In the genomic region with DNA sequence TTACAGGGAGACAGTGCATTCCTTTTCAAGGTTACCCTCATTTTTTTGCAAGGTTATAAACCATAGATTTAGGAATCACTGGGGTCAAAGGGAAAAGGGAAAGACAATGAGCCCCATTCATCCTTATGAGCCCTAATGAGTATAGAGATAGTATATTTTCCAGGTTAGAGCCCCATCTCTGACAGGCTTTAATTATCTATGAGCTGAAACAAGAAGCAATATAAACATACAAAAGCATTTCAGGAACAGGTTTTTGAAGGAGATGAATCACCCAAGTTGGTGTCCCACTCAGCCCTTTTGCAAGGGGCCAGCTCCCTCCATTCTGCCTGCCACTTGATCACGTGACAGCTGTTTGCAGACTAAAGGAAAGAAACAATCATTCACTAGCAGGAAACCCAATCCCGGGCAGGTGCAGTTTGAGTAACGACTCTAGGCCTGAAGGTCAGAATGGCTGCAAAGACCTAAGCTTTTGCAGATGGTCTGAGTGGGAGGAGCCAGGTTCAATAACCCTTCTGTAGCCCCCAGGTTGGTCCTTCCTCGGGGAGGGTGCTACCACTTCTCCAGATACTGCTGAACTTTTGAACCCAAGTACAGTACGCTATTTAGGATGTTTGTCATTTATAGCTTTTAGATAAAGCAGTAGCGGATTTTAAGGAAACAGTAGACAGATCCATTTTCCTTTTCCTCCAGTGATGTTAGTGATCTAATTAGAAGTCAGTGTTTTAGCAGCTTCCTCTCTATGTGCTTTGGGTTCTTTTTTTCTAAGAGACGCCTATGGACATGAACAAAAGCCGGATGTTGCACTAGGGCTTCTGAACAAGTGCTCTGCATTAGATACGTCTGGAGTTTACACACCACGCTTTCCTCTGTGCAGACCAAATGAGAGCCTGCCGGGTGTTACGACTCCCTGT, we compare ENCODE assay signal across 9 cellular contexts.
DNase-seq lines count a peak whose midpoint lies in the region; TF ChIP-seq lines count a peak whose summit lies in the region.
"Had no signal": no experiment of that assay in that cellular context is flagged by ENCODE, and none has a peak within 500 bp of the region (broad histone marks: within the 10 kb centered on the region; RNA-seq: fewer than 3 reads in every experiment).

No MANE protein-coding gene starts in this region.

- peak overlapping the region; percentile 55 to 78 (median 73) for H3K4me2 ChIP-seq in BLaER1 treated with 17β-estradiol and CSF1 and Interleukin-3, amounts not matched to agents 10 nM and 100 nM

- H3K9me3 Mint-ChIP-seq in endothelial cell (ENCODE audit: unreplicated experiment) (no peaks in the 10 kb centered on the region), type B pancreatic cell (peaks cover 6% of the 10 kb centered on the region)
- H3K9me3 Mint-ChIP-seq: activated B cell treated with CpG ODN at 0.5 μM for 24 hours had no signal

- H4K20me1 ChIP-seq in BLaER1 treated with 17β-estradiol and CSF1 and Interleukin-3, amounts not matched to agents 10 nM and 100 nM = no peaks in the 10 kb centered on the region

- peak; percentile 43 to 60 for DNase-seq in HAP-1 (ENCODE audit: low spot score in 2 of 2)
- peak; percentile 53 for DNase-seq in NCI-H2171 (lab: John Stamatoyannopoulos, UW)
- peak; percentile 26 for DNase-seq in endothelial cell (ENCODE audit: low spot score)
- no peak for DNase-seq in type B pancreatic cell (ENCODE audit: extremely low spot score, unreplicated experiment)
- DNase-seq in CD1c-positive myeloid dendritic cell (ENCODE audit: extremely low spot score) = no peak
- DNase-seq in activated gamma-delta T cell (lab: John Stamatoyannopoulos, UW) = no peak
- DNase-seq in foreskin fibroblast = no peak
- DNase-seq: activated B cell treated with CpG ODN at 0.5 μM for 24 hours had no signal

- peaks cover 14% of the 10 kb centered on the region for H3K36me3 Mint-ChIP-seq in endothelial cell (ENCODE audit: low read depth, unreplicated experiment)
- peaks cover 22% of the 10 kb centered on the region for H3K36me3 Mint-ChIP-seq in type B pancreatic cell

- TF ChIP-seq CTCF in endothelial cell (IDR thresholded peaks at IDR 0.05; ENCODE audit: unreplicated experiment) (no peak), type B pancreatic cell (conservative IDR thresholded peaks at IDR 0.05) (no peak), foreskin fibroblast (IDR thresholded peaks at IDR 0.05; ENCODE audit: low read depth, low read length) (no peak)

- H3K4me3 ChIP-seq in BLaER1 treated with 17β-estradiol and CSF1 and Interleukin-3, amounts not matched to agents 10 nM and 100 nM = 0 out of 20 replicates have a peak overlapping the region, but pooled peaks of 1 of the 10 experiments have one; percentile 3
- H3K4me3 ChIP-seq in HAP-1 (no peak overlapping the region), foreskin fibroblast (ENCODE audit: low read depth in 1 of 2, low read length in 2 of 2) (no peak overlapping the region)

- peaks cover 77% of the 10 kb centered on the region for H3K4me1 Mint-ChIP-seq in endothelial cell (ENCODE audit: unreplicated experiment)
- H3K4me1 Mint-ChIP-seq in type B pancreatic cell (ENCODE audit: unreplicated experiment) = peaks cover 65% of the 10 kb centered on the region

- peaks cover 22 to 45% (median 31%) of the 10 kb centered on the region in 10 experiments for H3K4me1 ChIP-seq in BLaER1 treated with 17β-estradiol and CSF1 and Interleukin-3, amounts not matched to agents 10 nM and 100 nM
- peaks cover 45% of the 10 kb centered on the region for H3K4me1 ChIP-seq in HAP-1

- H3K36me3 ChIP-seq in BLaER1 treated with 17β-estradiol and CSF1 and Interleukin-3, amounts not matched to agents 10 nM and 100 nM = no peaks in the 10 kb centered on the region
- H3K36me3 ChIP-seq in HAP-1 (replicated peaks) = no peaks in the 10 kb centered on the region

- H3K27ac Mint-ChIP-seq in endothelial cell (ENCODE audit: unreplicated experiment) = peak overlapping the region; percentile 97
- H3K27ac Mint-ChIP-seq in type B pancreatic cell = peak overlapping the region; percentile 63
- H3K27ac Mint-ChIP-seq: activated B cell treated with CpG ODN at 0.5 μM for 24 hours had no signal

- 0 out of 22 replicates have a peak overlapping the region, but pooled peaks of 2 of the 11 experiments have one; percentile 15 to 34 for H3K9ac ChIP-seq in BLaER1 treated with 17β-estradiol and CSF1 and Interleukin-3, amounts not matched to agents 10 nM and 100 nM

- in situ Hi-C loops in HAP-1 (cut with MboI; ENCODE audit: low sequenced_read_pairs) = no loop called here

- peaks cover 3% of the 10 kb centered on the region for H3K27me3 Mint-ChIP-seq in endothelial cell (ENCODE audit: unreplicated experiment)
- no peaks in the 10 kb centered on the region for H3K27me3 Mint-ChIP-seq in type B pancreatic cell

- peak overlapping the region in 7 of 11 experiments; percentile 2 to 46 (median 28); a peak in 7 of 22 replicates for H3K27ac ChIP-seq in BLaER1 treated with 17β-estradiol and CSF1 and Interleukin-3, amounts not matched to agents 10 nM and 100 nM

- peak overlapping the region; percentile 29 for H3K4me3 Mint-ChIP-seq in endothelial cell (ENCODE audit: unreplicated experiment)
- peak overlapping the region; percentile 54 for H3K4me3 Mint-ChIP-seq in type B pancreatic cell
- H3K4me3 Mint-ChIP-seq: activated B cell treated with CpG ODN at 0.5 μM for 24 hours had no signal

- peaks cover 0 to 37% (median 14%) of the 10 kb centered on the region in 11 experiments; a peak in 15 of 22 replicates for H3K9me3 ChIP-seq in BLaER1 treated with 17β-estradiol and CSF1 and Interleukin-3, amounts not matched to agents 10 nM and 100 nM (replicated peaks in 1 of 11)
- no peaks in the 10 kb centered on the region for H3K9me3 ChIP-seq in HAP-1

- no peaks in the 10 kb centered on the region for H3K27me3 ChIP-seq in BLaER1 treated with 17β-estradiol and CSF1 and Interleukin-3, amounts not matched to agents 10 nM and 100 nM
- H3K27me3 ChIP-seq in HAP-1 (ENCODE audit: low read depth) = no peaks in the 10 kb centered on the region

Comparison
In these comparisons a context has a peak if more than half of its experiments do, and no peak if none do; other contexts are left out.
1. DNase-seq: peak in HAP-1 (2 of 2), NCI-H2171 (single experiment) and endothelial cell (single experiment); none in type B pancreatic cell (single experiment), CD1c-positive myeloid dendritic cell (single experiment), activated gamma-delta T cell (single experiment) and foreskin fibroblast (0 of 2).